Comparison of ENCODE assay signal across 11 cellular contexts in genomic region chr2:62215306-62216064, GRCh38. TPM values are rescaled to one million over a fixed set of nuclear protein-coding genes. Genes with fewer than 3 reads are reported as not detected.
DNase-seq lines count a peak whose midpoint lies in the region; ATAC-seq, FAIRE-seq and TF ChIP-seq lines count a peak whose summit lies in the region.
"Had no signal": no experiment of that assay in that cellular context is flagged by ENCODE, and none has a peak within 500 bp of the region (broad histone marks: within the 10 kb centered on the region; RNA-seq: fewer than 3 reads in every experiment).

No MANE protein-coding gene starts in this region.

- H3K27me3 Mint-ChIP-seq in activated CD4-positive, alpha-beta T cell treated with anti-CD3 and anti-CD28 coated beads, Interleukin-2, amount 10 ng/mL, durations not matched to agents 7 days and 5 days = no peaks in the 10 kb centered on the region
- H3K27me3 Mint-ChIP-seq in astrocyte (ENCODE audit: low read depth, unreplicated experiment) = no peaks in the 10 kb centered on the region
- H3K27me3 Mint-ChIP-seq: activated naive CD8-positive, alpha-beta T cell treated with anti-CD3 and anti-CD28 coated beads, Interleukin-2, amount 10 ng/mL, durations not matched to agents 7 days and 5 days had no signal

- CTCF ChIA-PET in activated CD4-positive, alpha-beta T cell treated with anti-CD3 and anti-CD28 coated beads, Interleukin-2, amount 10 ng/mL, durations not matched to agents 7 days and 5 days (lab: Charles Lee) = interaction anchor here (0.9 to 3.1 kb wide), 2 partner anchors 15 to 44 kb away, joined by 3 to 14 read pairs; no protein-coding TSS in a partner anchor

- no peak for DNase-seq in activated CD4-positive, alpha-beta T cell treated with anti-CD3 and anti-CD28 coated beads, Interleukin-2, amount 10 ng/mL, durations not matched to agents 7 days and 5 days
- no peak for DNase-seq in activated CD4-positive, alpha-beta T cell treated with anti-CD3 and anti-CD28 coated beads, Interleukin-2, amount 50 U/mL, for 48 hours
- DNase-seq in astrocyte (ENCODE audit: low read depth) = peak; percentile 42
- DNase-seq in kidney = no peak
- DNase-seq in thyroid gland = peak; percentile 20 to 23
- no peak for DNase-seq in GM19238 (ENCODE audit: insufficient read length, low spot score)
- DNase-seq in RCC 7860 (ENCODE audit: low spot score) = no peak
- DNase-seq: activated naive CD8-positive, alpha-beta T cell treated with anti-CD3 and anti-CD28 coated beads, Interleukin-2, amount 10 ng/mL, durations not matched to agents 7 days and 5 days had no signal

- H3K79me2 ChIP-seq in astrocyte (ENCODE audit: insufficient read depth, low read length) = peaks cover 76% of the 10 kb centered on the region

- H3K4me1 ChIP-seq in astrocyte (ENCODE audit: insufficient read depth, low read length) = peaks cover 19% of the 10 kb centered on the region
- H3K4me1 ChIP-seq in kidney (ENCODE audit: control insufficient read depth in 1 of 2, insufficient read depth in 1 of 2, low read depth in 1 of 2, low read length in 2 of 2) = peaks cover 51 to 56% of the 10 kb centered on the region in 2 donors
- H3K4me1 ChIP-seq in thyroid gland = peaks cover 18 to 64% of the 10 kb centered on the region in 2 donors

- H3K36me3 Mint-ChIP-seq in activated CD4-positive, alpha-beta T cell treated with anti-CD3 and anti-CD28 coated beads, Interleukin-2, amount 10 ng/mL, durations not matched to agents 7 days and 5 days (ENCODE audit: low read depth) = peaks cover 58% of the 10 kb centered on the region
- H3K36me3 Mint-ChIP-seq in astrocyte (ENCODE audit: low read depth, unreplicated experiment) = peaks cover 12% of the 10 kb centered on the region

- no peak for ATAC-seq in GM21825 (IDR thresholded peaks at IDR 0.05; ENCODE audit: unreplicated experiment)

- peaks cover 17% of the 10 kb centered on the region for H3K9me3 Mint-ChIP-seq in activated CD4-positive, alpha-beta T cell treated with anti-CD3 and anti-CD28 coated beads, Interleukin-2, amount 10 ng/mL, durations not matched to agents 7 days and 5 days
- H3K9me3 Mint-ChIP-seq in astrocyte (ENCODE audit: unreplicated experiment) = peaks cover 8% of the 10 kb centered on the region

- WGBS in thyroid gland, 2 donors = 61 to 66% methylated on average over 11 of the region's 11 CpGs

- H3K4me2 ChIP-seq in astrocyte (ENCODE audit: low read length) = no peak overlapping the region

- POLR2A ChIA-PET in activated CD4-positive, alpha-beta T cell treated with anti-CD3 and anti-CD28 coated beads, Interleukin-2, amount 10 ng/mL, durations not matched to agents 7 days and 5 days (lab: Charles Lee) = no interaction called here

- TF ChIP-seq CTCF in astrocyte (IDR thresholded peaks at IDR 0.05; ENCODE audit: insufficient read depth, low read depth, low read length) (no peak), kidney (IDR thresholded peaks at IDR 0.05; ENCODE audit: borderline replicate concordance, extremely low read depth, insufficient read depth) (no peak), thyroid gland (IDR thresholded peaks at IDR 0.05) (no peak)

- peaks cover 42% of the 10 kb centered on the region for H3K4me1 Mint-ChIP-seq in activated CD4-positive, alpha-beta T cell treated with anti-CD3 and anti-CD28 coated beads, Interleukin-2, amount 10 ng/mL, durations not matched to agents 7 days and 5 days
- peaks cover 69% of the 10 kb centered on the region for H3K4me1 Mint-ChIP-seq in astrocyte (ENCODE audit: low read depth, unreplicated experiment)

- no peaks in the 10 kb centered on the region for H3K36me3 ChIP-seq in astrocyte (ENCODE audit: insufficient read depth, low read length)
- H3K36me3 ChIP-seq in kidney (ENCODE audit: control insufficient read depth in 1 of 2, insufficient read depth in 2 of 2, low read length in 2 of 2) = no peaks in the 10 kb centered on the region
- H3K36me3 ChIP-seq in thyroid gland = no peaks in the 10 kb centered on the region

- H3K4me3 Mint-ChIP-seq in activated CD4-positive, alpha-beta T cell treated with anti-CD3 and anti-CD28 coated beads, Interleukin-2, amount 10 ng/mL, durations not matched to agents 7 days and 5 days = no peak overlapping the region
- no peak overlapping the region for H3K4me3 Mint-ChIP-seq in astrocyte (ENCODE audit: unreplicated experiment)
- H3K4me3 Mint-ChIP-seq: activated naive CD8-positive, alpha-beta T cell treated with anti-CD3 and anti-CD28 coated beads, Interleukin-2, amount 10 ng/mL, durations not matched to agents 7 days and 5 days had no signal

- H3K4me3 ChIP-seq in astrocyte (ENCODE audit: insufficient read depth, low read depth, low read length) = no peak overlapping the region
- H3K4me3 ChIP-seq in kidney (ENCODE audit: low read length in 2 of 2) = no peak overlapping the region
- no peak overlapping the region for H3K4me3 ChIP-seq in thyroid gland (replicated peaks in 1 of 3)
- H3K4me3 ChIP-seq: lung had no signal

- FAIRE-seq in astrocyte (lab: Jason Lieb, UNC) (no peak), kidney (lab: Jason Lieb, UNC) (no peak), RCC 7860 (lab: Jason Lieb, UNC) (no peak)

- H3K27ac ChIP-seq in astrocyte (ENCODE audit: low read depth, low read length) (no peak overlapping the region), kidney (ENCODE audit: low read depth in 2 of 2, low read length in 2 of 2) (peak overlapping the region; percentile 28 to 55), thyroid gland (peak overlapping the region; percentile 20 to 64 (median 51))
- H3K27ac ChIP-seq: RWPE1 had no signal

- peak overlapping the region; percentile 60 for H3K27ac Mint-ChIP-seq in activated CD4-positive, alpha-beta T cell treated with anti-CD3 and anti-CD28 coated beads, Interleukin-2, amount 10 ng/mL, durations not matched to agents 7 days and 5 days
- peak overlapping the region; percentile 48 for H3K27ac Mint-ChIP-seq in astrocyte (ENCODE audit: unreplicated experiment)

- H2AFZ ChIP-seq in astrocyte (ENCODE audit: low read depth, low read length) = no peak overlapping the region

- intact Hi-C loops in kidney (cut with DNase I) = no loop called here
- intact Hi-C loops in thyroid gland (cut with DNase I) = no loop called here

- H3K9me3 ChIP-seq in astrocyte (ENCODE audit: insufficient read depth, low read depth, low read length) (no peaks in the 10 kb centered on the region), kidney (ENCODE audit: control insufficient read depth in 1 of 2, low read length in 2 of 2) (no peaks in the 10 kb centered on the region), thyroid gland (no peaks in the 10 kb centered on the region)

- TF ChIP-seq POLR2A in thyroid gland (IDR thresholded peaks at IDR 0.05) = no peak

- H3K9ac ChIP-seq in astrocyte (ENCODE audit: low read length) (peak overlapping the region; percentile 3), kidney (ENCODE audit: low read length in 2 of 2) (peak overlapping the region in 1 of 2 donors; percentile 16)

- peaks cover 42% of the 10 kb centered on the region for H4K20me1 ChIP-seq in astrocyte (ENCODE audit: insufficient read depth, low read length)

- H3K27me3 ChIP-seq in astrocyte (ENCODE audit: insufficient read depth, low read length) (no peaks in the 10 kb centered on the region), thyroid gland (no peaks in the 10 kb centered on the region)

RNA-seq across cellular contexts. Expression of gene B3GNT2, which starts 19.6 kb away (rescaled TPM):
- 10 to 100 TPM; 28.0 to 30.6 TPM for total RNA-seq in activated CD4-positive, alpha-beta T cell treated with anti-CD3 and anti-CD28 coated beads, Interleukin-2, amount 10 ng/mL, durations not matched to agents 7 days and 5 days
- total RNA-seq in astrocyte = 21.9 and 23.8 TPM in 2 replicates
- total RNA-seq in kidney = 35.0 TPM
- polyA plus RNA-seq in kidney (ENCODE audit: insufficient read depth, low read depth, low replicate concordance) = 17.5 TPM
- total RNA-seq in thyroid gland = 10 to 100 TPM; 18.9 to 37.1 (median 27.3) TPM

Comparison
In these comparisons a context has a peak if more than half of its experiments do, and no peak if none do; other contexts are left out.
1. DNase-seq: peak in astrocyte (single experiment) and thyroid gland (2 of 2); none in activated CD4-positive, alpha-beta T cell treated with anti-CD3 and anti-CD28 coated beads, Interleukin-2, amount 10 ng/mL, durations not matched to agents 7 days and 5 days (single experiment), activated CD4-positive, alpha-beta T cell treated with anti-CD3 and anti-CD28 coated beads, Interleukin-2, amount 50 U/mL, for 48 hours (0 of 2), kidney (single experiment), GM19238 (single experiment) and RCC 7860 (single experiment).